Comparison of ENCODE assay signal across 20 cellular contexts in the genomic region with DNA sequence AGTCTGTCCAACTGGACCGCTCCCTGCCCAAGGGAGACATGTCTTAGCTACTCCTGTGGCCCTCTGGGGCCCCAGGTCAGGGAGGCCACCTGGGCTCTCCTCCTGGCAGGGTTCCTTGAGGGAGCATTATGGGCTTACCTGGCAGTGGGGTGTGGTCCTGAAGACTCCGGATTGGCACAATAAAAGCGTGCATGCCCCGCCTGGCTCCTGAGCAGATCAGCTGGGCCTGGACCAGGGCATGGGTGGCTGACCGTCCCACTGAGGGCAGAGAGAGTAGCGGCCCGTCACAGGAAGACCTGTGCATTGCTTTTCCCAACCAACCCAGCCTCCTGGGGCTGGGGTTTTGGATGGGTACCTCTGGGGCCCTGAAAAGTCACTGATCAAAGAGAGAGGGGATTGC. TPM values are rescaled to one million over a fixed set of nuclear protein-coding genes. Genes with fewer than 3 reads are reported as not detected.
DNase-seq lines count a peak whose midpoint lies in the region; ATAC-seq and TF ChIP-seq lines count a peak whose summit lies in the region.
"Had no signal": no experiment of that assay in that cellular context is flagged by ENCODE, and none has a peak within 500 bp of the region (broad histone marks: within the 10 kb centered on the region; RNA-seq: fewer than 3 reads in every experiment).

No MANE protein-coding gene starts in this region.

- no peak overlapping the region for H3K4me3 Mint-ChIP-seq in T-cell
- H3K4me3 Mint-ChIP-seq: CD8-positive, alpha-beta memory T cell had no signal

- POLR2A ChIA-PET in AG04450 (lab: Yijun Ruan, JAX): no interaction called here
- POLR2A ChIA-PET in T-cell (lab: Charles Lee): no interaction called here

- DNase-seq in AG04450 (ENCODE audit: low read depth, low spot score): no peak
- DNase-seq in D341Med (ENCODE audit: low spot score): peak; percentile 25
- peak; percentile 48 for DNase-seq in colonic mucosa
- DNase-seq in mucosa of descending colon: peak; percentile 43 to 59 (median 53)
- no peak for DNase-seq in HK-2 (ENCODE audit: unreplicated experiment)
- DNase-seq in T-cell: no peak
- DNase-seq in NCI-H446 (lab: John Stamatoyannopoulos, UW): no peak
- no peak for DNase-seq in RKO (ENCODE audit: low spot score)
- DNase-seq: CD8-positive, alpha-beta memory T cell; H7; MM.1S; NCI-H1694; NCI-H2029 treated with DMSO at 0.1 percent for 48 hours; PC-9; SHP77 had no signal

- H3K27ac ChIP-seq in AG04450 (ENCODE audit: low read depth, low read length) (peak overlapping the region; percentile 2), colonic mucosa (no peak overlapping the region)
- H3K27ac ChIP-seq: C4-2B, KMS-11, PC-9, RWPE1 had no signal

- no peaks in the 10 kb centered on the region for H3K36me3 Mint-ChIP-seq in T-cell
- H3K36me3 Mint-ChIP-seq: CD8-positive, alpha-beta memory T cell had no signal

- intact Hi-C loops in colonic mucosa (cut with DNase I): loop anchor here (5.0 kb wide), 2 partner anchors 69 to 209 kb away; no protein-coding TSS in a partner anchor
- intact Hi-C loops in mucosa of descending colon (cut with DNase I, micrococcal nuclease): loop anchor here in 1 of 2 donors (10.0 kb wide), 1 partner anchor 97 kb away; the partner anchor contains the start of gene PDHB

- ATAC-seq in mucosa of descending colon (no peak), T-cell (replicated peaks in 1 of 4) (no peak)

- H3K27me3 ChIP-seq in AG04450 (ENCODE audit: control insufficient read depth, insufficient read depth, low read length): no peaks in the 10 kb centered on the region
- no peaks in the 10 kb centered on the region for H3K27me3 ChIP-seq in colonic mucosa

- peaks cover 19% of the 10 kb centered on the region for H3K4me1 ChIP-seq in colonic mucosa
- H3K4me1 ChIP-seq in mucosa of descending colon (ENCODE audit: low read depth): peaks cover 27% of the 10 kb centered on the region

- CTCF ChIA-PET in AG04450 (lab: Charles Lee): interaction anchor here (0.9 to 3.9 kb wide), 8 partner anchors 15 to 343 kb away, joined by 3 to 24 read pairs (median 5); partner anchors contain the start of genes HTD2, KCTD6 and RPP14
- CTCF ChIA-PET in T-cell (lab: Charles Lee): interaction anchor here (0.5 to 0.8 kb wide), 4 partner anchors 37 to 822 kb away, joined by 3 to 4 read pairs (median 4); no protein-coding TSS in a partner anchor

- no peak overlapping the region for H3K27ac Mint-ChIP-seq in T-cell
- H3K27ac Mint-ChIP-seq: IgD-negative memory B cell had no signal

- H3K4me1 Mint-ChIP-seq in T-cell: peaks cover 6 to 10% (median 7%) of the 10 kb centered on the region in 3 donors

- no peaks in the 10 kb centered on the region for H3K9me3 ChIP-seq in AG04450 (ENCODE audit: control insufficient read depth, insufficient read depth, low read length)
- no peaks in the 10 kb centered on the region for H3K9me3 ChIP-seq in colonic mucosa
- H3K9me3 ChIP-seq in mucosa of descending colon: no peaks in the 10 kb centered on the region

- no peaks in the 10 kb centered on the region for H3K9me3 Mint-ChIP-seq in T-cell
- H3K9me3 Mint-ChIP-seq: CD8-positive, alpha-beta memory T cell; IgD-negative memory B cell had no signal

- H3K36me3 ChIP-seq in colonic mucosa (no peaks in the 10 kb centered on the region), mucosa of descending colon (ENCODE audit: low read depth) (no peaks in the 10 kb centered on the region)

- H3K27me3 Mint-ChIP-seq in T-cell: no peaks in the 10 kb centered on the region
- H3K27me3 Mint-ChIP-seq: CD8-positive, alpha-beta memory T cell; IgD-negative memory B cell had no signal

- H3K4me3 ChIP-seq in AG04450 (ENCODE audit: low read depth, low read length) (no peak overlapping the region), colonic mucosa (no peak overlapping the region), mucosa of descending colon (no peak overlapping the region)
- H3K4me3 ChIP-seq: PC-9 had no signal

- no peak overlapping the region for H3K9ac ChIP-seq in colonic mucosa (ENCODE audit: low read depth in 2 of 2, low read length in 2 of 2)
- H3K9ac ChIP-seq: KMS-11 had no signal

- TF ChIP-seq CTCF in AG04450 (IDR thresholded peaks at IDR 0.05; ENCODE audit: low read depth, low read length) (no peak), colonic mucosa (IDR thresholded peaks at IDR 0.05) (no peak), mucosa of descending colon (IDR thresholded peaks at IDR 0.05) (no peak)

RNA-seq across cellular contexts. Expression of gene ACOX2, which starts 5.4 kb away (rescaled TPM):
- 27.8 and 30.8 TPM in 2 replicates for polyA plus RNA-seq in AG04450 (2011; rRNA removed)
- 29.7 and 40.5 TPM in 2 replicates for polyA minus RNA-seq in AG04450 (2011; rRNA and poly(A)+ RNA removed)
- total RNA-seq in colonic mucosa (10 to 100 TPM; 14.6 to 22.4 TPM), mucosa of descending colon (10 to 100 TPM; 34.8 to 51.2 (median 48.9) TPM), T-cell (under 1 TPM in 1 of 5 donors, not detected in 4; 0.23 TPM)
- total RNA-seq: CD8-positive, alpha-beta memory T cell had no signal
- polyA plus RNA-seq: CD8-positive, alpha-beta memory T cell; IgD-negative memory B cell had no signal

RNA-seq across cellular contexts. Expression of gene KCTD6, which starts 39.7 kb away (rescaled TPM):
- 9.6 and 13.7 TPM in 2 replicates for polyA plus RNA-seq in AG04450 (2011; rRNA removed)
- 6.2 and 8.1 TPM in 2 replicates for polyA minus RNA-seq in AG04450 (2011; rRNA and poly(A)+ RNA removed)
- 10 to 100 TPM in 1 of 2 donors, 1 to 10 TPM in 1; 8.1 to 10.2 TPM for total RNA-seq in colonic mucosa
- total RNA-seq in mucosa of descending colon: 10 to 100 TPM in 1 of 3 donors, 1 to 10 TPM in 2; 6.5 to 11.4 (median 8.7) TPM
- total RNA-seq in T-cell: 1 to 10 TPM; 6.6 to 9.4 (median 7.8) TPM

RNA-seq across cellular contexts. Expression of gene FAM107A, which starts 45.6 kb away (rescaled TPM):
- 0.02 TPM in 1 of 2 replicates, not detected in the other for polyA plus RNA-seq in AG04450 (2011; rRNA removed)
- not detected in 2 replicates for polyA minus RNA-seq in AG04450 (2011; rRNA and poly(A)+ RNA removed)
- total RNA-seq in colonic mucosa (1 to 10 TPM; 2.2 to 5.1 TPM), mucosa of descending colon (10 to 100 TPM in 2 of 3 donors, 1 to 10 TPM in 1; 2.2 to 24.1 (median 23.6) TPM), T-cell (under 1 TPM in 1 of 5 donors, not detected in 4; 0.09 TPM)
- total RNA-seq: CD8-positive, alpha-beta memory T cell; PC-9; SK-MEL-5 had no signal
- polyA plus RNA-seq: CD8-positive, alpha-beta memory T cell; IgD-negative memory B cell had no signal

Comparison
In these comparisons a context has a peak if more than half of its experiments do, and no peak if none do; other contexts are left out.
1. DNase-seq: peak in D341Med (single experiment), colonic mucosa (single experiment) and mucosa of descending colon (3 of 3); none in AG04450 (single experiment), HK-2 (single experiment), T-cell (0 of 34), NCI-H446 (0 of 2) and RKO (single experiment).
2. RNA of gene ACOX2, which starts 5.4 kb away (total RNA-seq): 34.8 to 51.2 TPM in mucosa of descending colon and 14.6 to 22.4 TPM in colonic mucosa; 0.23 TPM in T-cell; every median in the first group is over 10 times any median in the second.